Comparison of ENCODE assay signal across 17 cellular contexts in genomic region chr1:92886886-92887419, GRCh38. TPM values are rescaled to one million over a fixed set of nuclear protein-coding genes. Genes with fewer than 3 reads are reported as not detected.
DNase-seq lines count a peak whose midpoint lies in the region; ATAC-seq and TF ChIP-seq lines count a peak whose summit lies in the region.
"Had no signal": no experiment of that assay in that cellular context is flagged by ENCODE, and none has a peak within 500 bp of the region (broad histone marks: within the 10 kb centered on the region; RNA-seq: fewer than 3 reads in every experiment).

No MANE protein-coding gene starts in this region.

- TF ChIP-seq CTCF in GM20000 (IDR thresholded peaks at IDR 0.05; ENCODE audit: extremely low read depth, missing control alignments): no peak

- no peaks in the 10 kb centered on the region for H3K36me3 Mint-ChIP-seq in naive B cell
- peaks cover 18% of the 10 kb centered on the region for H3K36me3 Mint-ChIP-seq in activated CD4-positive, alpha-beta T cell treated with anti-CD3 and anti-CD28 coated beads, Interleukin-2, amount 10 ng/mL, durations not matched to agents 7 days and 5 days (ENCODE audit: low read depth)

- POLR2A ChIA-PET in activated CD4-positive, alpha-beta T cell treated with anti-CD3 and anti-CD28 coated beads, Interleukin-2, amount 10 ng/mL, durations not matched to agents 7 days and 5 days (lab: Charles Lee): no interaction called here

- no peak overlapping the region for H3K4me3 Mint-ChIP-seq in naive B cell
- H3K4me3 Mint-ChIP-seq in activated CD4-positive, alpha-beta T cell treated with anti-CD3 and anti-CD28 coated beads, Interleukin-2, amount 10 ng/mL, durations not matched to agents 7 days and 5 days: no peak overlapping the region
- H3K4me3 Mint-ChIP-seq: activated CD4-positive, alpha-beta T cell treated with anti-CD3 and anti-CD28 coated beads for 36 hours; activated naive CD8-positive, alpha-beta T cell treated with anti-CD3 and anti-CD28 coated beads, Interleukin-2, amount 50 U/mL, for 24 hours; HFFc6 had no signal

- ATAC-seq in naive B cell (ENCODE audit: low read depth in 2 of 2): no peak
- ATAC-seq: activated CD4-positive, alpha-beta T cell treated with anti-CD3 and anti-CD28 coated beads for 36 hours; activated naive CD8-positive, alpha-beta T cell treated with anti-CD3 and anti-CD28 coated beads, Interleukin-2, amount 50 U/mL, for 24 hours; sciatic nerve; stimulated activated naive CD8-positive, alpha-beta T cell treated with anti-CD3 and anti-CD28 coated beads, Interleukin-15, Interleukin-2, amounts not matched to agents 100 U/mL and 50 U/mL, for 24 hours had no signal

- peaks cover 0 to 10% (median 3%) of the 10 kb centered on the region in 7 donors for H3K9me3 Mint-ChIP-seq in naive B cell
- peaks cover 18% of the 10 kb centered on the region for H3K9me3 Mint-ChIP-seq in activated CD4-positive, alpha-beta T cell treated with anti-CD3 and anti-CD28 coated beads, Interleukin-2, amount 10 ng/mL, durations not matched to agents 7 days and 5 days
- H3K9me3 Mint-ChIP-seq: HFFc6 had no signal

- no peaks in the 10 kb centered on the region for H3K27me3 Mint-ChIP-seq in naive B cell
- H3K27me3 Mint-ChIP-seq in activated CD4-positive, alpha-beta T cell treated with anti-CD3 and anti-CD28 coated beads, Interleukin-2, amount 10 ng/mL, durations not matched to agents 7 days and 5 days: no peaks in the 10 kb centered on the region
- H3K27me3 Mint-ChIP-seq: activated CD4-positive, alpha-beta T cell treated with anti-CD3 and anti-CD28 coated beads for 36 hours; activated naive CD8-positive, alpha-beta T cell treated with anti-CD3 and anti-CD28 coated beads, Interleukin-2, amount 50 U/mL, for 24 hours had no signal

- CTCF ChIA-PET in activated CD4-positive, alpha-beta T cell treated with anti-CD3 and anti-CD28 coated beads, Interleukin-2, amount 10 ng/mL, durations not matched to agents 7 days and 5 days (lab: Charles Lee): interaction anchor here (0.7 kb wide), 1 partner anchor 181 kb away, joined by 3 read pairs; no protein-coding TSS in a partner anchor

- peak; percentile 86 for DNase-seq in COLO668 (lab: John Stamatoyannopoulos, UW; ENCODE audit: unreplicated experiment)
- peak; percentile 96 for DNase-seq in NCI-H146 (lab: John Stamatoyannopoulos, UW)
- peak; percentile 51 for DNase-seq in SHP77 treated with DMSO at 0.1 percent for 48 hours (lab: John Stamatoyannopoulos, UW)
- DNase-seq in naive B cell: no peak
- DNase-seq in NCI-H1694 treated with DMSO at 0.1 percent for 48 hours (lab: John Stamatoyannopoulos, UW): no peak
- DNase-seq in GM20000 (ENCODE audit: low spot score): no peak
- DNase-seq in activated CD4-positive, alpha-beta T cell treated with anti-CD3 and anti-CD28 coated beads, Interleukin-2, amount 10 ng/mL, durations not matched to agents 7 days and 5 days: no peak
- no peak for DNase-seq in SIG-M5 (lab: John Stamatoyannopoulos, UW)
- DNase-seq: activated CD4-positive, alpha-beta T cell treated with anti-CD3 and anti-CD28 coated beads for 36 hours; activated naive CD8-positive, alpha-beta T cell treated with anti-CD3 and anti-CD28 coated beads, Interleukin-2, amount 50 U/mL, for 24 hours; dorsolateral prefrontal cortex; HFFc6; NCI-H1048; NCI-H446; stimulated activated naive CD8-positive, alpha-beta T cell treated with anti-CD3 and anti-CD28 coated beads, Interleukin-15, Interleukin-2, amounts not matched to agents 100 U/mL and 50 U/mL, for 24 hours; trophoblast cell had no signal

- peaks cover 40 to 54% (median 52%) of the 10 kb centered on the region in 3 donors for H3K4me1 Mint-ChIP-seq in naive B cell
- H3K4me1 Mint-ChIP-seq in activated CD4-positive, alpha-beta T cell treated with anti-CD3 and anti-CD28 coated beads, Interleukin-2, amount 10 ng/mL, durations not matched to agents 7 days and 5 days: peaks cover 17% of the 10 kb centered on the region

- peak overlapping the region in 4 of 6 donors; percentile 42 to 82 (median 61) for H3K27ac Mint-ChIP-seq in naive B cell
- H3K27ac Mint-ChIP-seq in activated CD4-positive, alpha-beta T cell treated with anti-CD3 and anti-CD28 coated beads, Interleukin-2, amount 10 ng/mL, durations not matched to agents 7 days and 5 days: no peak overlapping the region
- H3K27ac Mint-ChIP-seq: activated CD4-positive, alpha-beta T cell treated with anti-CD3 and anti-CD28 coated beads for 36 hours; activated naive CD8-positive, alpha-beta T cell treated with anti-CD3 and anti-CD28 coated beads, Interleukin-2, amount 50 U/mL, for 24 hours; HFFc6 had no signal

RNA-seq across cellular contexts. Expression of gene RPL5, which starts 55.1 kb away (rescaled TPM):
- polyA plus RNA-seq in naive B cell (ENCODE audit: low read depth in 6 of 6): 1,000 to 10,000 TPM; 1,555 to 2,814 (median 2,267) TPM
- total RNA-seq in activated CD4-positive, alpha-beta T cell treated with anti-CD3 and anti-CD28 coated beads, Interleukin-2, amount 10 ng/mL, durations not matched to agents 7 days and 5 days: 100 to 1,000 TPM; 721 to 748 TPM

Comparison
In these comparisons a context has a peak if more than half of its experiments do, and no peak if none do; other contexts are left out.
1. DNase-seq: peak in COLO668 (single experiment), NCI-H146 (single experiment) and SHP77 treated with DMSO at 0.1 percent for 48 hours (single experiment); none in naive B cell (single experiment), NCI-H1694 treated with DMSO at 0.1 percent for 48 hours (single experiment), GM20000 (single experiment), activated CD4-positive, alpha-beta T cell treated with anti-CD3 and anti-CD28 coated beads, Interleukin-2, amount 10 ng/mL, durations not matched to agents 7 days and 5 days (single experiment) and SIG-M5 (single experiment).